23 cellular contexts compared by ENCODE assay signal in the genomic region with DNA sequence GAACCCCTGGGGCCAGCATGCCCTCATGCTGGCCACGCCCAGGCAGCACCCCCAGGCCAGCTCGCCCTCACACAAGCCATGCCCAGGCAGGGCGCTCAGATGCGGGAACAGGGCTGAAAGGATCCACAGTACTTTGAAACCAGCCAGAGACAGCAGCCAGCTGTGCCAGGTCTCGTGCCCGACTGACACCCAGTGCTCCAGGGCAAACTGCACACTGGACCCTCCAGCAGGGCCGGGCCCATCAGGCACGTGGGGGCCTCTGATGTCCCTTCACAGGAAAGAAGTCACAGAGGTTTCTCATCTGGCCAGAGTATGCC.
"Had no signal": no experiment of that assay in that cellular context is flagged by ENCODE, and none has a peak within 500 bp of the region (broad histone marks: within the 10 kb centered on the region; RNA-seq: fewer than 3 reads in every experiment).

No MANE protein-coding gene starts in this region.

- FAIRE-seq: frontal cortex had no signal

- H3K27ac ChIP-seq: neural progenitor cell, ovary, psoas muscle, right atrium auricular region, stomach, suprapubic skin, tibial nerve, uterus had no signal

- H3K9me3 ChIP-seq: ovary, psoas muscle, right atrium auricular region, stomach, suprapubic skin, tibial nerve, uterus had no signal

- DNase-seq: activated B cell treated with CpG ODN at 0.5 μM for 24 hours; activated CD4-positive, alpha-beta T cell treated with anti-CD3 and anti-CD28 coated beads for 36 hours; activated CD4-positive, alpha-beta T cell treated with anti-CD3 and anti-CD28 coated beads, Interleukin-2, amount 50 U/mL, for 48 hours; activated CD8-positive, alpha-beta memory T cell treated with anti-CD3 and anti-CD28 coated beads, Interleukin-2, amount 50 U/mL, for 48 hours; activated naive CD4-positive, alpha-beta T cell; activated T-cell treated with anti-CD3 and anti-CD28 coated beads, Interleukin-2, amount 50 U/mL, for 4 hours; amygdala; effector CD8-positive, alpha-beta T cell; hypothalamus; left ventricle myocardium superior; mesenchymal stem cell; naive B cell; stomach; SW 1271; T-helper 17 cell; uterus had no signal

- H3K4me3 ChIP-seq: neural progenitor cell, ovary, psoas muscle, right atrium auricular region, stomach, suprapubic skin, tibial nerve, uterus had no signal

- H3K4me1 ChIP-seq: neural progenitor cell, psoas muscle, suprapubic skin, uterus had no signal

- H3K4me2 ChIP-seq: neural progenitor cell had no signal

- H3K27me3 ChIP-seq: neural progenitor cell, ovary, right atrium auricular region, stomach, suprapubic skin, tibial nerve, uterus had no signal

- H3K36me3 ChIP-seq: neural progenitor cell, ovary, uterus had no signal

- H3K9ac ChIP-seq: neural progenitor cell had no signal
